Comparison of ENCODE assay signal across 16 cellular contexts in the genomic region with DNA sequence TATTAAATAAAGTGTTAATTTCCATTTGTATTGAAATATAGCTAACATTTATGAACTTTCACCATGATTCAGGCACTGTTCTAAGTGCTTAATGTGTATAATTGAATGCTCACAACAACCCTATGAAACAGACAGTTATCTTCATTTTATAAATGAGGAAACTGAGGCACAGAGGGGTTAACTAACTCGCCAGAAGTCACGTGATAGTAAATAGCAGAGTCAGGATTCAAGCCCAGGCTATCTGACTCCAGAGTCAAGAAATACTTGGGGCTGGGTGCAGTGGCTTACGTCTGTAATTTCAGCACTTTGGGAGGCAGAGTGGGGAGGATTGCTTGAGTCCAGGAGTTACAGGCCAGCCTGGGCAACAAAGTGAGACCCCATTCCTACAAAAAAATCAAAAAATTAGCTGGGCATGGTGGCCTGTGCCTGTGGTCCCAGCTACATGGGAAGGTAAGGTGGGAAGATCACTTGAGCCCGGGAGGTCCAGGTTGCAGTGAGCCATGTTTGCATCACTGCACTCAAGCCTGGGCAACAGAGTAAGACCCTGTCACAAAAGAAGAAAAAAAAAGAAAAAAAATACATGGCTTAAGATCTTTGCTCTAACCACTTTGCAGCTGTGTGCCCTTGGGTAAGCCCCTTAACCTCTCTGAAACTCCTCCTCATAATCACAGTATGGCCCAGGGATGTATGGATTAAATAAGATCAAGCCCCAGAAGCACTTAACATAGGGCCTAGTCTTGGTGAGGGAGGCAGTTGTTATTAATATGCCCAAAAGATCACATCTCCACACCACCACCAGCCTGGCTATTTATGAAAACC. TPM values are rescaled to one million over a fixed set of nuclear protein-coding genes. Genes with fewer than 3 reads are reported as not detected.
A peak's percentile ranks its signal among the peaks of the same experiment; 100 is the strongest.
DNase-seq lines count a peak whose midpoint lies in the region; ATAC-seq, FAIRE-seq and TF ChIP-seq lines count a peak whose summit lies in the region.
"Had no signal": no experiment of that assay in that cellular context is flagged by ENCODE, and none has a peak within 500 bp of the region (broad histone marks: within the 10 kb centered on the region; RNA-seq: fewer than 3 reads in every experiment).

No MANE protein-coding gene starts in this region.

- no peak overlapping the region for H3K4me3 Mint-ChIP-seq in progenitor cell of endocrine pancreas (ENCODE audit: low read depth)
- H3K4me3 Mint-ChIP-seq: activated B cell treated with CpG ODN at 0.5 μM for 24 hours had no signal

- no peaks in the 10 kb centered on the region for H3K9me3 Mint-ChIP-seq in progenitor cell of endocrine pancreas (ENCODE audit: low read depth)
- H3K9me3 Mint-ChIP-seq: activated B cell treated with CpG ODN at 0.5 μM for 24 hours had no signal

- DNase-seq in HepG2 (ENCODE audit: low spot score) (no peak), right lobe of liver (no peak), endothelial cell of umbilical vein (ENCODE audit: low read depth, low spot score) (peak; percentile 38), progenitor cell of endocrine pancreas (ENCODE audit: low spot score, unreplicated experiment) (no peak), kidney glomerular epithelial cell (lab: John Stamatoyannopoulos, UW) (no peak), EL (no peak)
- DNase-seq: activated B cell treated with CpG ODN at 0.5 μM for 24 hours; activated naive CD4-positive, alpha-beta T cell treated with anti-CD3 and anti-CD28 coated beads, Interleukin-2, amount 50 U/mL, for 16 hours; effector memory CD4-positive, alpha-beta T cell had no signal

- in situ Hi-C loops in HepG2 (cut with HindIII; ENCODE audit: extremely low pct_ligation_motif_present, low pct_unique_long_range_greater_than_20kb), result no loop called here

- 0 out of 5 replicates have a peak, but pooled peaks cover 0 to 4% of the 10 kb centered on the region in 2 experiments for H3K36me3 ChIP-seq in HepG2 (replicated peaks in 1 of 2; ENCODE audit: control insufficient read depth in 1 of 2, insufficient read depth in 2 of 2, low read length in 2 of 2)
- H3K36me3 ChIP-seq in right lobe of liver, result peaks cover 0 to 5% (median 0%) of the 10 kb centered on the region in 4 donors
- H3K36me3 ChIP-seq in endothelial cell of umbilical vein (ENCODE audit: control insufficient read depth in 2 of 2, extremely low read depth in 1 of 2, insufficient read depth in 2 of 2, low read length in 2 of 2), result peaks cover 0 to 9% of the 10 kb centered on the region in 2 experiments

- dilution Hi-C loops in endothelial cell of umbilical vein (cut with MboI; ENCODE audit: extremely low pct_ligation_motif_present, low sequenced_read_pairs), result no loop called here

- 65% methylated on average over 4 of the region's 4 CpGs for WGBS in HepG2 (ENCODE audit: low lambda C conversion rate)
- WGBS in right lobe of liver (ENCODE audit: insufficient coverage, low coverage, low lambda C conversion rate, missing lambda C conversion rate), result 37% methylated on average over 3 of the region's 4 CpGs

- no peak for TF ChIP-seq RAD21 in HepG2 (CRISPR knock-in tag; IDR thresholded peaks at IDR 0.05)

- H3K4me3 ChIP-seq in HepG2 (replicated peaks in 1 of 3; ENCODE audit: insufficient read depth in 1 of 3, low read depth in 2 of 3, low read length in 3 of 3), result no peak overlapping the region
- H3K4me3 ChIP-seq in right lobe of liver, result no peak overlapping the region
- H3K4me3 ChIP-seq in endothelial cell of umbilical vein (replicated peaks in 1 of 3; ENCODE audit: insufficient read depth in 1 of 3, low read depth in 1 of 3, low read length in 3 of 3), result no peak overlapping the region

- H3K4me2 ChIP-seq in HepG2 (ENCODE audit: low read depth, low read length) (peak overlapping the region; percentile 61), endothelial cell of umbilical vein (ENCODE audit: insufficient read depth, low read length) (peak overlapping the region; percentile 8)

- ATAC-seq in HepG2 (peak; percentile 8; the same call in 2 of the 3 replicates), right lobe of liver (no peak), HG03045 (IDR thresholded peaks at IDR 0.05; ENCODE audit: unreplicated experiment) (no peak), HG03520 (IDR thresholded peaks at IDR 0.05; ENCODE audit: unreplicated experiment) (no peak)

- POLR2A ChIA-PET in HepG2 (lab: Yijun Ruan, JAX), result interaction anchor here (4.2 kb wide), 1 partner anchor 29 kb away, joined by 20 read pairs; the partner anchor contains the start of gene WSB1
- POLR2A ChIA-PET in endothelial cell of umbilical vein (lab: Charles Lee), result interaction anchor here (0.5 to 0.6 kb wide), 2 partner anchors 13 to 37 kb away, joined by 5 to 6 read pairs; no protein-coding TSS in a partner anchor

- H3K79me2 ChIP-seq in HepG2 (ENCODE audit: insufficient read depth, low read length) (no peaks in the 10 kb centered on the region), endothelial cell of umbilical vein (ENCODE audit: control insufficient read depth, insufficient read depth, low read length) (no peaks in the 10 kb centered on the region)

- no peak overlapping the region for H2AFZ ChIP-seq in HepG2 (ENCODE audit: low read length)
- no peak overlapping the region for H2AFZ ChIP-seq in endothelial cell of umbilical vein (ENCODE audit: low read depth, low read length)

- TF ChIP-seq CTCF in HepG2 (CRISPR knock-in tag; IDR thresholded peaks at IDR 0.05), result no peak
- no peak for TF ChIP-seq CTCF in right lobe of liver (IDR thresholded peaks at IDR 0.05)
- TF ChIP-seq CTCF in endothelial cell of umbilical vein (IDR thresholded peaks at IDR 0.05; ENCODE audit: extremely low read depth in 1 of 2, insufficient read depth in 1 of 2, low read depth in 1 of 2, low read length in 2 of 2), result no peak
- TF ChIP-seq CTCF in progenitor cell of endocrine pancreas (IDR thresholded peaks at IDR 0.05; ENCODE audit: unreplicated experiment), result no peak

- CTCF ChIA-PET in HepG2 (lab: Yijun Ruan, JAX; ENCODE audit: low intra/inter-chr PET ratio, low total read pairs) (no interaction called here), endothelial cell of umbilical vein (lab: Charles Lee) (interaction anchor here (0.6 to 5.5 kb wide), 5 partner anchors 19 to 277 kb away, joined by 3 to 19 read pairs (median 4); no protein-coding TSS in a partner anchor)

- H3K27me3 Mint-ChIP-seq in progenitor cell of endocrine pancreas, result no peaks in the 10 kb centered on the region
- H3K27me3 Mint-ChIP-seq: activated B cell treated with CpG ODN at 0.5 μM for 24 hours had no signal

- no peaks in the 10 kb centered on the region for H3K9me1 ChIP-seq in endothelial cell of umbilical vein (replicated peaks; ENCODE audit: control insufficient read depth, extremely low read depth, insufficient read depth, low read length)

- intact Hi-C loops in HepG2 (cut with micrococcal nuclease; ENCODE audit: unreplicated experiment), result no loop called here
- intact Hi-C loops in right lobe of liver (cut with DNase I), result no loop called here
- intact Hi-C loops in endothelial cell of umbilical vein (cut with micrococcal nuclease), result loop anchor here (1.0 kb wide), 1 partner anchor 10 kb away; no protein-coding TSS in a partner anchor

- FAIRE-seq in HepG2 (lab: Jason Lieb, UNC) (no peak), endothelial cell of umbilical vein (lab: Jason Lieb, UNC) (no peak)
- FAIRE-seq: GM18507, HTR-8/SVneo, RCC 7860 had no signal

- BruUV-seq in HepG2 (replicated peaks; lab: Mats Ljungman, UMichigan) (no TSS peak), endothelial cell of umbilical vein (replicated peaks; lab: Mats Ljungman, UMichigan) (no TSS peak)

- peaks cover 56% of the 10 kb centered on the region for H3K4me1 ChIP-seq in HepG2 (ENCODE audit: insufficient read depth, low read length)
- H3K4me1 ChIP-seq in right lobe of liver, result peaks cover 0 to 20% (median 2%) of the 10 kb centered on the region in 4 donors
- peaks cover 12% of the 10 kb centered on the region for H3K4me1 ChIP-seq in endothelial cell of umbilical vein (ENCODE audit: control insufficient read depth, extremely low read depth, insufficient read depth, low read length)
- H3K4me1 ChIP-seq: foreskin keratinocyte had no signal

- TF ChIP-seq EP300 in HepG2 (IDR thresholded peaks at IDR 0.05; ENCODE audit: low read depth in 2 of 2, low read length in 2 of 2) (no peak), HepG2 (CRISPR knock-in tag; IDR thresholded peaks at IDR 0.05; ENCODE audit: borderline replicate concordance) (no peak)

- H3K27ac Mint-ChIP-seq in progenitor cell of endocrine pancreas, result peak overlapping the region; percentile 65
- H3K27ac Mint-ChIP-seq: activated B cell treated with CpG ODN at 0.5 μM for 24 hours had no signal

- no peaks in the 10 kb centered on the region for H4K20me1 ChIP-seq in HepG2 (ENCODE audit: insufficient read depth, low read length)
- no peaks in the 10 kb centered on the region for H4K20me1 ChIP-seq in endothelial cell of umbilical vein (replicated peaks; ENCODE audit: control insufficient read depth, extremely low read depth, insufficient read depth, low read length)

- no peak for TF ChIP-seq POLR2A in HepG2 (IDR thresholded peaks at IDR 0.05; ENCODE audit: insufficient read depth in 1 of 2, low read depth in 2 of 2, low read length in 2 of 2)
- no peak for TF ChIP-seq POLR2A in right lobe of liver (IDR thresholded peaks at IDR 0.05)
- TF ChIP-seq POLR2A in endothelial cell of umbilical vein (IDR thresholded peaks at IDR 0.05; ENCODE audit: low read depth, low read length), result peak; percentile 69

- H3K36me3 Mint-ChIP-seq in progenitor cell of endocrine pancreas (ENCODE audit: insufficient read depth), result peaks cover 8% of the 10 kb centered on the region

- no peak overlapping the region for H3K27ac ChIP-seq in HepG2 (ENCODE audit: extremely low read length, insufficient read depth, low read length)
- no peak overlapping the region for H3K27ac ChIP-seq in right lobe of liver
- H3K27ac ChIP-seq in endothelial cell of umbilical vein (ENCODE audit: insufficient read depth, low read depth, low read length), result no peak overlapping the region
- H3K27ac ChIP-seq: brain microvascular endothelial cell, foreskin keratinocyte had no signal

- H3K9me3 ChIP-seq in HepG2 (ENCODE audit: low read length) (no peaks in the 10 kb centered on the region), right lobe of liver (no peaks in the 10 kb centered on the region), endothelial cell of umbilical vein (replicated peaks; ENCODE audit: control insufficient read depth, insufficient read depth, low read length) (no peaks in the 10 kb centered on the region)

- H3K4me1 Mint-ChIP-seq in progenitor cell of endocrine pancreas (ENCODE audit: low read depth), result peaks cover 12% of the 10 kb centered on the region
- H3K4me1 Mint-ChIP-seq: activated B cell treated with CpG ODN at 0.5 μM for 24 hours had no signal

- H3K9ac ChIP-seq in HepG2 (ENCODE audit: insufficient read depth, low read depth, low read length) (no peak overlapping the region), endothelial cell of umbilical vein (replicated peaks; ENCODE audit: extremely low read depth, insufficient read depth, low read length) (no peak overlapping the region)

- H3K27me3 ChIP-seq in HepG2 (ENCODE audit: control insufficient read depth in 1 of 2, insufficient read depth in 2 of 2, low read length in 2 of 2) (no peaks in the 10 kb centered on the region), right lobe of liver (no peaks in the 10 kb centered on the region), endothelial cell of umbilical vein (ENCODE audit: control insufficient read depth in 2 of 2, insufficient read depth in 2 of 2, low read length in 2 of 2) (no peaks in the 10 kb centered on the region)
- H3K27me3 ChIP-seq: brain microvascular endothelial cell, foreskin keratinocyte had no signal

RNA-seq across cellular contexts. Expression of gene WSB1, which starts 29.0 kb away (rescaled TPM):
- total RNA-seq in HepG2 (2016; rRNA removed; fragmentation: Illumina TruSeq; extraction: Trizol) (81.3 and 93.3 TPM in 2 replicates), right lobe of liver (10 to 100 TPM; 28.3 to 97.6 (median 35.0) TPM), endothelial cell of umbilical vein (334 and 471 TPM in 2 replicates), progenitor cell of endocrine pancreas (452 and 468 TPM in 2 replicates)
- total RNA-seq in HepG2 (2016; cell fraction: cytosol; rRNA removed; fragmentation: Illumina TruSeq; extraction: Trizol; ENCODE audit: low read depth), result 26.6 and 31.7 TPM in 2 replicates
- 77.2 and 87.4 TPM in 2 replicates for total RNA-seq in HepG2 (2016; cell fraction: insoluble cytoplasmic fraction; rRNA removed; fragmentation: Illumina TruSeq; extraction: Trizol)
- total RNA-seq in HepG2 (2016; cell fraction: membrane; rRNA removed; fragmentation: Illumina TruSeq; extraction: Trizol), result 21.0 and 21.8 TPM in 2 replicates
- total RNA-seq in HepG2 (2016; cell fraction: nucleus; rRNA removed; fragmentation: Illumina TruSeq; extraction: Trizol), result 85.9 and 97.4 TPM in 2 replicates
- polyA plus RNA-seq in HepG2 (2011; rRNA removed) (253 and 294 TPM in 2 replicates), endothelial cell of umbilical vein (736 and 750 TPM in 2 replicates)
- polyA plus RNA-seq in HepG2 (2011; cell fraction: cytosol; rRNA removed), result 120 and 143 TPM in 2 replicates
- polyA plus RNA-seq in HepG2 (2011; cell fraction: nucleus; rRNA removed), result 1,276 and 1,394 TPM in 2 replicates
- polyA plus RNA-seq in HepG2 (2012), result 89.4 and 114 TPM in 2 replicates
- 1.8 and 1.9 TPM in 2 replicates for polyA plus RNA-seq in HepG2 (2016; cell fraction: cytosol; fragmentation: Illumina TruSeq; extraction: Trizol; ENCODE audit: low read depth)
- 71.2 and 71.6 TPM in 2 replicates for polyA plus RNA-seq in HepG2 (2016; cell fraction: insoluble cytoplasmic fraction; fragmentation: Illumina TruSeq; extraction: Trizol; ENCODE audit: low read depth)
- 3.9 and 4.5 TPM in 2 replicates for polyA plus RNA-seq in HepG2 (2016; cell fraction: membrane; fragmentation: Illumina TruSeq; extraction: Trizol; ENCODE audit: low read depth)
- polyA plus RNA-seq in HepG2 (2016; cell fraction: nucleus; fragmentation: Illumina TruSeq; extraction: Trizol; ENCODE audit: insufficient read depth, low read depth), result 181 and 184 TPM in 2 replicates
- polyA minus RNA-seq in HepG2 (2011; rRNA and poly(A)+ RNA removed; ENCODE audit: low replicate concordance), result 35.0 and 79.1 TPM in 2 replicates
- 52.6 and 57.0 TPM in 2 replicates for polyA minus RNA-seq in HepG2 (2011; cell fraction: cytosol; rRNA and poly(A)+ RNA removed)
- 216 and 246 TPM in 2 replicates for polyA minus RNA-seq in HepG2 (2011; cell fraction: nucleus; rRNA and poly(A)+ RNA removed)
- polyA plus RNA-seq in endothelial cell of umbilical vein (2011; cell fraction: cytosol; rRNA removed), result 205 and 437 TPM in 2 replicates
- 2,468 and 4,773 TPM in 2 replicates for polyA plus RNA-seq in endothelial cell of umbilical vein (2011; cell fraction: nucleus; rRNA removed)
- polyA plus RNA-seq in endothelial cell of umbilical vein (2012), result 242 and 354 TPM in 2 replicates
- polyA minus RNA-seq in endothelial cell of umbilical vein, result 520 and 546 TPM in 2 replicates
- 12.8 TPM for polyA minus RNA-seq in endothelial cell of umbilical vein (2011; cell fraction: cytosol; rRNA and poly(A)+ RNA removed)
- 507 and 650 TPM in 2 replicates for polyA minus RNA-seq in endothelial cell of umbilical vein (2011; cell fraction: nucleus; rRNA and poly(A)+ RNA removed)
